In the genomic region with DNA sequence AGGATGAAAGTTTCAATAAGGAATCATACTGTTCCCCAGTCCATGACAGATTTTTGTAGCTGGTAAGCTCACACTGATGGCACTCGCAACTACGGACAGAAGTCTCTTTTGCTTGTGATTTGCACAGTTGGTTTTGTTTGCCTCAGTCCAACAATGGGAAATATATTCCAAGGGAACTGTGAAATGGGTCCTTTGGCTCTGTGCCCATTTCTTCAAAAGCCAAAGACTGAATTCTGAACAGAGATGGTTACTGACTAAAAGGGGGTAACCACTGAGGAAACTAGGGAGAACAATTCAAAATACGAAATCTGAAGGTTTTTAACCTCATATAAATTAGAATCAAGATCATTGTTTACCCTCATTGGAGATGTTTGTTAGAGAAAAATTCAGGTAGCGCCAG, we compare ENCODE assay signal across 1 cellular context.
TF ChIP-seq lines count a peak whose summit lies in the region.

No MANE protein-coding gene starts in this region.

TF ChIP-seq in IMR-90, 13 proteins besides CTCF, POLR2A, EP300 and RAD21:
- TF ChIP-seq, protein P1, sequence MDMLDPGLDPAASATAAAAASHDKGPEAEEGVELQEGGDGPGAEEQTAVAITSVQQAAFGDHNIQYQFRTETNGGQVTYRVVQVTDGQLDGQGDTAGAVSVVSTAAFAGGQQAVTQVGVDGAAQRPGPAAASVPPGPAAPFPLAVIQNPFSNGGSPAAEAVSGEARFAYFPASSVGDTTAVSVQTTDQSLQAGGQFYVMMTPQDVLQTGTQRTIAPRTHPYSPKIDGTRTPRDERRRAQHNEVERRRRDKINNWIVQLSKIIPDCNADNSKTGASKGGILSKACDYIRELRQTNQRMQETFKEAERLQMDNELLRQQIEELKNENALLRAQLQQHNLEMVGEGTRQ (IDR thresholded peaks at IDR 0.05; ENCODE audit: low read depth, low read length) = no peak
- TF ChIP-seq, protein P2, sequence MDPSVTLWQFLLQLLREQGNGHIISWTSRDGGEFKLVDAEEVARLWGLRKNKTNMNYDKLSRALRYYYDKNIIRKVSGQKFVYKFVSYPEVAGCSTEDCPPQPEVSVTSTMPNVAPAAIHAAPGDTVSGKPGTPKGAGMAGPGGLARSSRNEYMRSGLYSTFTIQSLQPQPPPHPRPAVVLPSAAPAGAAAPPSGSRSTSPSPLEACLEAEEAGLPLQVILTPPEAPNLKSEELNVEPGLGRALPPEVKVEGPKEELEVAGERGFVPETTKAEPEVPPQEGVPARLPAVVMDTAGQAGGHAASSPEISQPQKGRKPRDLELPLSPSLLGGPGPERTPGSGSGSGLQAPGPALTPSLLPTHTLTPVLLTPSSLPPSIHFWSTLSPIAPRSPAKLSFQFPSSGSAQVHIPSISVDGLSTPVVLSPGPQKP (IDR thresholded peaks at IDR 0.05; ENCODE audit: borderline replicate concordance, low read depth, low read length) = no peak
- no peak for TF ChIP-seq MXI1 (IDR thresholded peaks at IDR 0.05; ENCODE audit: borderline replicate concordance, low read depth, low read length)
- no peak for TF ChIP-seq RCOR1 (IDR thresholded peaks at IDR 0.05; ENCODE audit: insufficient replicate concordance, low read length)
- TF ChIP-seq CEBPB (IDR thresholded peaks at IDR 0.05; ENCODE audit: low read depth, low read length) = no peak
- no peak for TF ChIP-seq NFE2L2 (IDR thresholded peaks at IDR 0.05; ENCODE audit: low read depth, low read length)
- TF ChIP-seq RFX5 (IDR thresholded peaks at IDR 0.05; ENCODE audit: low read depth, low read length) = no peak
- TF ChIP-seq CHD1 (IDR thresholded peaks at IDR 0.05; ENCODE audit: low read depth, low read length) = no peak
- TF ChIP-seq FOS (IDR thresholded peaks at IDR 0.05; ENCODE audit: low read depth, low read length) = no peak
- no peak for TF ChIP-seq BHLHE40 (IDR thresholded peaks at IDR 0.05; ENCODE audit: low read depth, low read length)
- TF ChIP-seq SMC3 (IDR thresholded peaks at IDR 0.05; ENCODE audit: low read depth, low read length) = no peak
- TF ChIP-seq MAZ (IDR thresholded peaks at IDR 0.05; ENCODE audit: borderline replicate concordance, low read depth, low read length) = no peak
- no peak for TF ChIP-seq MAFK (IDR thresholded peaks at IDR 0.05; ENCODE audit: low read depth, low read length)
TF ChIP-seq in IMR-90: peak in this region for 0.
